Comparison of ENCODE assay signal across 8 cellular contexts in genomic region chr7:122885583-122886356, GRCh38. TPM values are rescaled to one million over a fixed set of nuclear protein-coding genes. Genes with fewer than 3 reads are reported as not detected.
DNase-seq lines count a peak whose midpoint lies in the region; ATAC-seq and TF ChIP-seq lines count a peak whose summit lies in the region.

No MANE protein-coding gene starts in this region.

- H3K4me3 Mint-ChIP-seq in T-helper 2 cell treated with Interferon-gamma antibody and Interleukin-4, amounts not matched to agents 5 μg/mL and 100 μg/mL, for 36 hours = peak overlapping the region; percentile 51
- peak overlapping the region in 7 of 8 donors; percentile 35 to 63 (median 46) for H3K4me3 Mint-ChIP-seq in naive B cell

- ATAC-seq in GM19455 (IDR thresholded peaks at IDR 0.05; ENCODE audit: unreplicated experiment) (peak; percentile 28), HG03457 (IDR thresholded peaks at IDR 0.05; ENCODE audit: unreplicated experiment) (peak; percentile 26), naive B cell (ENCODE audit: low read depth in 2 of 2) (no peak)

- H3K4me1 Mint-ChIP-seq in T-helper 2 cell treated with Interferon-gamma antibody and Interleukin-4, amounts not matched to agents 5 μg/mL and 100 μg/mL, for 36 hours (ENCODE audit: low read depth) = peaks cover 7% of the 10 kb centered on the region
- peaks cover 0 to 16% (median 0%) of the 10 kb centered on the region in 3 donors for H3K4me1 Mint-ChIP-seq in naive B cell

- no peaks in the 10 kb centered on the region for H3K9me3 Mint-ChIP-seq in T-helper 2 cell treated with Interferon-gamma antibody and Interleukin-4, amounts not matched to agents 5 μg/mL and 100 μg/mL, for 36 hours
- peaks cover 0 to 6% (median 0%) of the 10 kb centered on the region in 7 donors for H3K9me3 Mint-ChIP-seq in naive B cell

- H3K27me3 Mint-ChIP-seq in T-helper 2 cell treated with Interferon-gamma antibody and Interleukin-4, amounts not matched to agents 5 μg/mL and 100 μg/mL, for 36 hours (ENCODE audit: low read depth) = peaks cover 53% of the 10 kb centered on the region
- H3K27me3 Mint-ChIP-seq in naive B cell = peaks cover 44 to 53% (median 46%) of the 10 kb centered on the region in 3 donors

- H3K4me3 ChIP-seq in fibroblast of mammary gland (ENCODE audit: control insufficient read depth, low read depth, low read length) = peak overlapping the region; percentile 72

- peaks cover 1% of the 10 kb centered on the region for H3K36me3 Mint-ChIP-seq in T-helper 2 cell treated with Interferon-gamma antibody and Interleukin-4, amounts not matched to agents 5 μg/mL and 100 μg/mL, for 36 hours (ENCODE audit: low read depth)
- H3K36me3 Mint-ChIP-seq in naive B cell = no peaks in the 10 kb centered on the region

- peak; percentile 7 for DNase-seq in ELR (ENCODE audit: low read depth)
- DNase-seq in T-helper 2 cell treated with Interferon-gamma antibody and Interleukin-4, amounts not matched to agents 5 μg/mL and 100 μg/mL, for 36 hours (ENCODE audit: low spot score) = no peak
- peak; percentile 24 for DNase-seq in fibroblast of mammary gland (ENCODE audit: low read depth)
- DNase-seq in naive B cell = no peak
- no peak for DNase-seq in stimulated activated CD8-positive, alpha-beta memory T cell treated with anti-CD3 and anti-CD28 coated beads, Interleukin-4, amount 100 ng/mL, for 48 hours
- DNase-seq in central memory CD4-positive, alpha-beta T cell = no peak

- peak; percentile 5 for TF ChIP-seq CTCF in fibroblast of mammary gland (conservative IDR thresholded peaks at IDR 0.05; ENCODE audit: control insufficient read depth, insufficient read depth, low read depth, low read length)

- H3K27ac Mint-ChIP-seq in T-helper 2 cell treated with Interferon-gamma antibody and Interleukin-4, amounts not matched to agents 5 μg/mL and 100 μg/mL, for 36 hours = no peak overlapping the region
- peak overlapping the region in 1 of 6 donors; percentile 57 for H3K27ac Mint-ChIP-seq in naive B cell

RNA-seq across cellular contexts. Expression of gene CADPS2, which starts 0.5 kb away (rescaled TPM):
- polyA plus RNA-seq in naive B cell (ENCODE audit: low read depth in 6 of 6) = not detected

Comparison
In these comparisons a context has a peak if more than half of its experiments do, and no peak if none do; other contexts are left out.
1. DNase-seq: peak in ELR (single experiment) and fibroblast of mammary gland (single experiment); none in T-helper 2 cell treated with Interferon-gamma antibody and Interleukin-4, amounts not matched to agents 5 μg/mL and 100 μg/mL, for 36 hours (single experiment), naive B cell (single experiment), stimulated activated CD8-positive, alpha-beta memory T cell treated with anti-CD3 and anti-CD28 coated beads, Interleukin-4, amount 100 ng/mL, for 48 hours (single experiment) and central memory CD4-positive, alpha-beta T cell (single experiment).
2. ATAC-seq: peak in GM19455 (single experiment) and HG03457 (single experiment); none in naive B cell (0 of 2).